In genomic region chr2:112584134-112584890, GRCh38 we compare ENCODE assay signal across 8 cellular contexts. TPM values are rescaled to one million over a fixed set of nuclear protein-coding genes. Genes with fewer than 3 reads are reported as not detected.
DNase-seq lines count a peak whose midpoint lies in the region; ATAC-seq and TF ChIP-seq lines count a peak whose summit lies in the region.

CHCHD5 (plus strand) TSS chr2:112584609; CDS start chr2:112584648, 39 bp downstream.

- H3K4me3 ChIP-seq in esophagus muscularis mucosa (peak within 1 kb of the TSS; percentile 53 to 82 (median 73)), muscle layer of duodenum (ENCODE audit: low read depth in 1 of 2, low read length in 2 of 2) (peak within 1 kb of the TSS; percentile 64 to 77)

- peaks cover 0 to 3% of the 10 kb centered on the region in 2 donors for H3K9me3 Mint-ChIP-seq in activated T-cell treated with anti-CD3 and anti-CD28 coated beads, Interleukin-2, amount 50 U/mL, for 72 hours

- intact Hi-C loops in esophagus muscularis mucosa (cut with DNase I): loop anchor here (2.0 to 5.0 kb wide), 2 partner anchors 42 to 62 kb away; partner anchors contain the start of gene POLR1B

- no peak for TF ChIP-seq EP300 in esophagus muscularis mucosa (IDR thresholded peaks at IDR 0.05)

- peaks cover 27 to 34% (median 28%) of the 10 kb centered on the region in 4 donors for H3K4me1 ChIP-seq in esophagus muscularis mucosa
- peaks cover 7 to 20% of the 10 kb centered on the region in 2 donors for H3K4me1 ChIP-seq in muscle layer of duodenum (ENCODE audit: control insufficient read depth in 1 of 2, insufficient read depth in 2 of 2, low read length in 2 of 2)

- peak; percentile 13 to 42 (median 25) for TF ChIP-seq CTCF in esophagus muscularis mucosa (IDR thresholded peaks at IDR 0.05)

- H3K27ac Mint-ChIP-seq in activated T-cell treated with anti-CD3 and anti-CD28 coated beads, Interleukin-2, amount 50 U/mL, for 72 hours: peak within 1 kb of the TSS; percentile 98

- peak; percentile 92 for ATAC-seq in GM21723 (IDR thresholded peaks at IDR 0.05; ENCODE audit: unreplicated experiment)
- ATAC-seq in activated T-cell treated with anti-CD3 and anti-CD28 coated beads, Interleukin-2, amount 50 U/mL, for 72 hours (replicated peaks in 1 of 2): peak; percentile 90 to 92

- WGBS in esophagus muscularis mucosa: 1% methylated on average over 32 of the region's 54 CpGs

- no peaks in the 10 kb centered on the region for H3K27me3 Mint-ChIP-seq in activated T-cell treated with anti-CD3 and anti-CD28 coated beads, Interleukin-2, amount 50 U/mL, for 72 hours (ENCODE audit: low read depth)

- peak within 1 kb of the TSS; percentile 89 to 94 (median 92) for H3K27ac ChIP-seq in esophagus muscularis mucosa (replicated peaks in 1 of 4)
- H3K27ac ChIP-seq in muscle layer of duodenum (ENCODE audit: low read length): peak within 1 kb of the TSS; percentile 97

- H3K4me3 Mint-ChIP-seq in activated T-cell treated with anti-CD3 and anti-CD28 coated beads, Interleukin-2, amount 50 U/mL, for 72 hours: peak within 1 kb of the TSS; percentile 95 to 96

- H3K9me3 ChIP-seq in esophagus muscularis mucosa: no peaks in the 10 kb centered on the region
- H3K9me3 ChIP-seq in muscle layer of duodenum (ENCODE audit: control insufficient read depth in 1 of 2, low read length in 2 of 2): no peaks in the 10 kb centered on the region

- H3K27me3 ChIP-seq in esophagus muscularis mucosa (no peaks in the 10 kb centered on the region), muscle layer of duodenum (ENCODE audit: low read depth, low read length) (no peaks in the 10 kb centered on the region)

- H3K36me3 ChIP-seq in esophagus muscularis mucosa (peaks cover 0 to 34% (median 29%) of the 10 kb centered on the region in 4 donors), muscle layer of duodenum (ENCODE audit: control insufficient read depth in 1 of 2, insufficient read depth in 2 of 2, low read length in 2 of 2) (peaks cover 18 to 27% of the 10 kb centered on the region in 2 donors)

- DNase-seq in DMS53 (lab: John Stamatoyannopoulos, UW): peak; percentile 99
- peak; percentile 88 for DNase-seq in KG1 (lab: John Stamatoyannopoulos, UW)
- DNase-seq in RKO (ENCODE audit: low spot score): peak; percentile 86
- DNase-seq in activated T-cell treated with anti-CD3 and anti-CD28 coated beads, Interleukin-2, amount 50 U/mL, for 72 hours: peak; percentile 92 to 95
- DNase-seq in esophagus muscularis mucosa (ENCODE audit: extremely low spot score): peak; percentile 98
- DNase-seq in stimulated activated CD8-positive, alpha-beta memory T cell treated with anti-CD3 and anti-CD28 coated beads, Interleukin-7, amount 100 ng/mL, for 24 hours (ENCODE audit: low read depth): peak; percentile 80

- peak; percentile 19 for TF ChIP-seq POLR2A in esophagus muscularis mucosa (IDR thresholded peaks at IDR 0.05; ENCODE audit: low read depth)

- H3K36me3 Mint-ChIP-seq in activated T-cell treated with anti-CD3 and anti-CD28 coated beads, Interleukin-2, amount 50 U/mL, for 72 hours (ENCODE audit: insufficient read depth in 2 of 2): peaks cover 13 to 18% of the 10 kb centered on the region in 2 donors

- H3K4me1 Mint-ChIP-seq in activated T-cell treated with anti-CD3 and anti-CD28 coated beads, Interleukin-2, amount 50 U/mL, for 72 hours (ENCODE audit: low read depth): peaks cover 44% of the 10 kb centered on the region

RNA-seq across cellular contexts. Expression of gene CHCHD5, which starts in this region (rescaled TPM):
- total RNA-seq in activated T-cell treated with anti-CD3 and anti-CD28 coated beads, Interleukin-2, amount 50 U/mL, for 72 hours: 10 to 100 TPM; 30.4 to 41.8 TPM
- total RNA-seq in esophagus muscularis mucosa: 10 to 100 TPM; 12.0 to 21.9 (median 16.1) TPM

Comparison
In these comparisons a context has a peak if more than half of its experiments do, and no peak if none do; other contexts are left out.
1. Peak in every context shown above with its lines: DNase-seq, ATAC-seq, H3K4me3 ChIP-seq and H3K27ac ChIP-seq.